ENCODE assay signal across 8 cellular contexts in genomic region chr2:217597681-217598080, GRCh38.
"Had no signal": no experiment of that assay in that cellular context is flagged by ENCODE, and none has a peak within 500 bp of the region (broad histone marks: within the 10 kb centered on the region; RNA-seq: fewer than 3 reads in every experiment).

No MANE protein-coding gene starts in this region.

- H3K9ac ChIP-seq: KMS-11 had no signal

- H3K4me2 ChIP-seq: KMS-11 had no signal

- DNase-seq: IMR-90, KBM-7, KG1 had no signal

- ATAC-seq: HepG2, K562 had no signal

- H3K27ac ChIP-seq: HL-60, KMS-11 had no signal

- H3K4me3 ChIP-seq: K562 had no signal

- FAIRE-seq: HepG2, HTR-8/SVneo, K562 had no signal
